In genomic region chr7:75735581-75736350, GRCh38 we compare ENCODE assay signal across 2 cellular contexts.
TF ChIP-seq lines count a peak whose summit lies in the region.

No MANE protein-coding gene starts in this region.

TF ChIP-seq in A549, 52 proteins besides CTCF, POLR2A, EP300 and RAD21:
- no peak for TF ChIP-seq HOXB13 (CRISPR knock-in tag; IDR thresholded peaks at IDR 0.05; ENCODE audit: low read depth)
- TF ChIP-seq ZFP36 (IDR thresholded peaks at IDR 0.05; ENCODE audit: borderline replicate concordance, partially characterized antibody) = no peak
- TF ChIP-seq HOXA7 (CRISPR knock-in tag; IDR thresholded peaks at IDR 0.05) = no peak
- no peak for TF ChIP-seq POLR2AphosphoS2 (conservative IDR thresholded peaks at IDR 0.05; ENCODE audit: low read length)
- TF ChIP-seq TP53 (CRISPR knock-in tag; IDR thresholded peaks at IDR 0.05) = no peak
- TF ChIP-seq RFX5 (IDR thresholded peaks at IDR 0.05) = no peak
- TF ChIP-seq ZC3H11A (IDR thresholded peaks at IDR 0.05) = no peak
- no peak for TF ChIP-seq HMGXB4 (CRISPR knock-in tag; IDR thresholded peaks at IDR 0.05; ENCODE audit: borderline replicate concordance)
- no peak for TF ChIP-seq MAX (IDR thresholded peaks at IDR 0.05)
- TF ChIP-seq KDM1A (IDR thresholded peaks at IDR 0.05; ENCODE audit: low read depth) = no peak
- no peak for TF ChIP-seq SREBF2 (IDR thresholded peaks at IDR 0.05)
- no peak for TF ChIP-seq FOSL2 (IDR thresholded peaks at IDR 0.05)
- no peak for TF ChIP-seq FOSL2 (CRISPR knock-in tag; IDR thresholded peaks at IDR 0.05)
- TF ChIP-seq JUN (IDR thresholded peaks at IDR 0.05) = no peak
- no peak for TF ChIP-seq CHD4 (IDR thresholded peaks at IDR 0.05; ENCODE audit: borderline replicate concordance)
- TF ChIP-seq MAFK (IDR thresholded peaks at IDR 0.05; ENCODE audit: partially characterized antibody) = no peak
- no peak for TF ChIP-seq NPAS2 (CRISPR knock-in tag; IDR thresholded peaks at IDR 0.05; ENCODE audit: borderline replicate concordance)
- no peak for TF ChIP-seq E2F6 (IDR thresholded peaks at IDR 0.05; ENCODE audit: borderline replicate concordance, low read depth)

TF ChIP-seq in IMR-90, 13 proteins besides CTCF, POLR2A, EP300 and RAD21:
- TF ChIP-seq CEBPB (IDR thresholded peaks at IDR 0.05; ENCODE audit: low read depth, low read length) = no peak
- TF ChIP-seq CHD1 (IDR thresholded peaks at IDR 0.05; ENCODE audit: low read depth, low read length) = no peak
- TF ChIP-seq MAZ (IDR thresholded peaks at IDR 0.05; ENCODE audit: borderline replicate concordance, low read depth, low read length) = no peak
- TF ChIP-seq, protein P1, sequence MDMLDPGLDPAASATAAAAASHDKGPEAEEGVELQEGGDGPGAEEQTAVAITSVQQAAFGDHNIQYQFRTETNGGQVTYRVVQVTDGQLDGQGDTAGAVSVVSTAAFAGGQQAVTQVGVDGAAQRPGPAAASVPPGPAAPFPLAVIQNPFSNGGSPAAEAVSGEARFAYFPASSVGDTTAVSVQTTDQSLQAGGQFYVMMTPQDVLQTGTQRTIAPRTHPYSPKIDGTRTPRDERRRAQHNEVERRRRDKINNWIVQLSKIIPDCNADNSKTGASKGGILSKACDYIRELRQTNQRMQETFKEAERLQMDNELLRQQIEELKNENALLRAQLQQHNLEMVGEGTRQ (IDR thresholded peaks at IDR 0.05; ENCODE audit: low read depth, low read length) = no peak
- TF ChIP-seq SMC3 (IDR thresholded peaks at IDR 0.05; ENCODE audit: low read depth, low read length) = no peak
- no peak for TF ChIP-seq BHLHE40 (IDR thresholded peaks at IDR 0.05; ENCODE audit: low read depth, low read length)
- no peak for TF ChIP-seq NFE2L2 (IDR thresholded peaks at IDR 0.05; ENCODE audit: low read depth, low read length)
- TF ChIP-seq RCOR1 (IDR thresholded peaks at IDR 0.05; ENCODE audit: insufficient replicate concordance, low read length) = no peak
- TF ChIP-seq MAFK (IDR thresholded peaks at IDR 0.05; ENCODE audit: low read depth, low read length) = no peak
- TF ChIP-seq, protein P2, sequence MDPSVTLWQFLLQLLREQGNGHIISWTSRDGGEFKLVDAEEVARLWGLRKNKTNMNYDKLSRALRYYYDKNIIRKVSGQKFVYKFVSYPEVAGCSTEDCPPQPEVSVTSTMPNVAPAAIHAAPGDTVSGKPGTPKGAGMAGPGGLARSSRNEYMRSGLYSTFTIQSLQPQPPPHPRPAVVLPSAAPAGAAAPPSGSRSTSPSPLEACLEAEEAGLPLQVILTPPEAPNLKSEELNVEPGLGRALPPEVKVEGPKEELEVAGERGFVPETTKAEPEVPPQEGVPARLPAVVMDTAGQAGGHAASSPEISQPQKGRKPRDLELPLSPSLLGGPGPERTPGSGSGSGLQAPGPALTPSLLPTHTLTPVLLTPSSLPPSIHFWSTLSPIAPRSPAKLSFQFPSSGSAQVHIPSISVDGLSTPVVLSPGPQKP (IDR thresholded peaks at IDR 0.05; ENCODE audit: borderline replicate concordance, low read depth, low read length) = no peak
- TF ChIP-seq MXI1 (IDR thresholded peaks at IDR 0.05; ENCODE audit: borderline replicate concordance, low read depth, low read length) = no peak
- TF ChIP-seq RFX5 (IDR thresholded peaks at IDR 0.05; ENCODE audit: low read depth, low read length) = no peak
- no peak for TF ChIP-seq FOS (IDR thresholded peaks at IDR 0.05; ENCODE audit: low read depth, low read length)
